3 cellular contexts compared by ENCODE assay signal in the genomic region with DNA sequence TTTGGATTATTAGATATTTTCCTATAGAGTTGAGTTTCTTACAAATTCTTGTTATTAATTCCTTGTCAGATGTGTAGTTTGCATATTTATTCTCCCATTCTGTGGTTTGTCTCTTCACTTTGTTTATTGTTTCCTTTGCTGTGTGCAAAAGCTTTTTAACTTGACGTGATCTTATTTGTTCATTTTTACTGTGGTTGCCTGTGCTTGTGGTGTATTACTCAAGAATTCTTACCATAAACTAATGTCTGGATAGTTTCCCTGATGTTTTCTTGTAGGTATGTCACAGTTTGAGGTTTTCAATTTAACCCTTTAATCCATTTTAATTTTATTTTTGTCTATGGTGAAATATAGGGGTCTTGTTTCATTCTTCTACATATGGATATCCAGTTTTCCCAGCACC.
"Had no signal": no experiment of that assay in that cellular context is flagged by ENCODE, and none has a peak within 500 bp of the region (broad histone marks: within the 10 kb centered on the region; RNA-seq: fewer than 3 reads in every experiment).

No MANE protein-coding gene starts in this region.

- ATAC-seq: GM12878 had no signal

- DNase-seq: GDM1, GF-D8 had no signal
